Comparison of ENCODE assay signal across 7 cellular contexts in the genomic region with DNA sequence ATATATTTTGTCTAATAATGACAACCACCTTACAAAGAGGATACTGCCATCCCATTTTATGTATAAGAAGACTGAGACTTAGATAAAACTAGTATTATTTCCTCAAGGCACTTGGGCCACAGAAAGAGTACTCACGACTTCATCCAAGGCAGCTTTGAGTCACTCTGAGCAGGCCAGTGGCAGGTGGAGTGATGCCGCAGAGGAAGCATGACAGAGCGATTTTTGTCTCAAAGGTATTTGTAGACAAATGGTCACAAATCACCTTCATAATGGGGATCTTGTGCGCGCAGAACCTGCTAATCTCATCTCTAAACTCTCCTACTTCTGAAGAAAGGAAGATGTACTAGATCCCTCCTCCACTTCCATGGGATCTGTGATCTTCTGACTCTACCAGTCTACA.
"Had no signal": no experiment of that assay in that cellular context is flagged by ENCODE, and none has a peak within 500 bp of the region (broad histone marks: within the 10 kb centered on the region; RNA-seq: fewer than 3 reads in every experiment).

No MANE protein-coding gene starts in this region.

- H3K27ac ChIP-seq: GM23248, HL-60 had no signal

- H3K4me1 Mint-ChIP-seq: IgD-negative memory B cell had no signal

- H3K27ac Mint-ChIP-seq: H9 had no signal

- ATAC-seq: HepG2 had no signal

- DNase-seq: GM23248, H9, HCEC 1CT, KG1 had no signal

- H2AFZ ChIP-seq: GM23248 had no signal

- H3K4me3 ChIP-seq: GM23248 had no signal

- H3K9me3 Mint-ChIP-seq: IgD-negative memory B cell had no signal

- H3K4me3 Mint-ChIP-seq: H9, IgD-negative memory B cell had no signal
